ENCODE assay signal across 1 cellular context in genomic region chr13:30429721-30430694, GRCh38.
A peak's percentile ranks its signal among the peaks of the same experiment; 100 is the strongest.
TF ChIP-seq lines count a peak whose summit lies in the region.

No MANE protein-coding gene starts in this region.

TF ChIP-seq in K562, 482 proteins besides CTCF, POLR2A, EP300 and RAD21 (continued from another document):
- TF ChIP-seq FOS (IDR thresholded peaks at IDR 0.05; ENCODE audit: extremely low read depth, insufficient read length) (peak; percentile 35), JUN (IDR thresholded peaks at IDR 0.05; ENCODE audit: borderline replicate concordance, low read depth, low read length) (peak; percentile 52; the same call in 1 of the 2 replicates), JUN (CRISPR knock-in tag; IDR thresholded peaks at IDR 0.05; ENCODE audit: borderline replicate concordance) (no peak), JUND (IDR thresholded peaks at IDR 0.05; ENCODE audit: borderline replicate concordance, low read depth, low read length) (peak; percentile 62; the same call in 1 of the 2 replicates), JUND (tag; IDR thresholded peaks at IDR 0.05; ENCODE audit: borderline replicate concordance, low read depth, low read length) (0 out of 3 replicates have a peak, but pooled peaks have one; percentile 34), ZNF347 (CRISPR knock-in tag; IDR thresholded peaks at IDR 0.05; ENCODE audit: low read depth) (no peak), SMARCA4 (IDR thresholded peaks at IDR 0.05) (0 out of 2 replicates have a peak, but pooled peaks have one; percentile 19)
- TF ChIP-seq, protein P1, sequence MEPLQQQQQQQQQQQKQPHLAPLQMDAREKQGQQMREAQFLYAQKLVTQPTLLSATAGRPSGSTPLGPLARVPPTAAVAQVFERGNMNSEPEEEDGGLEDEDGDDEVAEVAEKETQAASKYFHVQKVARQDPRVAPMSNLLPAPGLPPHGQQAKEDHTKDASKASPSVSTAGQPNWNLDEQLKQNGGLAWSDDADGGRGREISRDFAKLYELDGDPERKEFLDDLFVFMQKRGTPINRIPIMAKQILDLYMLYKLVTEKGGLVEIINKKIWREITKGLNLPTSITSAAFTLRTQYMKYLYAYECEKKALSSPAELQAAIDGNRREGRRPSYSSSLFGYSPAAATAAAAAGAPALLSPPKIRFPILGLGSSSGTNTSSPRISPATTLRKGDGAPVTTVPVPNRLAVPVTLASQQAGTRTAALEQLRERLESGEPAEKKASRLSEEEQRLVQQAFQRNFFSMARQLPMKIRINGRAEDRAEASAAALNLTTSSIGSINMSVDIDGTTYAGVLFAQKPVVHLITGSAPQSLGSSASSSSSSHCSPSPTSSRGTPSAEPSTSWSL (CRISPR knock-in tag; IDR thresholded peaks at IDR 0.05; ENCODE audit: borderline replicate concordance) = no peak
